ENCODE assay signal across 8 cellular contexts in the genomic region with DNA sequence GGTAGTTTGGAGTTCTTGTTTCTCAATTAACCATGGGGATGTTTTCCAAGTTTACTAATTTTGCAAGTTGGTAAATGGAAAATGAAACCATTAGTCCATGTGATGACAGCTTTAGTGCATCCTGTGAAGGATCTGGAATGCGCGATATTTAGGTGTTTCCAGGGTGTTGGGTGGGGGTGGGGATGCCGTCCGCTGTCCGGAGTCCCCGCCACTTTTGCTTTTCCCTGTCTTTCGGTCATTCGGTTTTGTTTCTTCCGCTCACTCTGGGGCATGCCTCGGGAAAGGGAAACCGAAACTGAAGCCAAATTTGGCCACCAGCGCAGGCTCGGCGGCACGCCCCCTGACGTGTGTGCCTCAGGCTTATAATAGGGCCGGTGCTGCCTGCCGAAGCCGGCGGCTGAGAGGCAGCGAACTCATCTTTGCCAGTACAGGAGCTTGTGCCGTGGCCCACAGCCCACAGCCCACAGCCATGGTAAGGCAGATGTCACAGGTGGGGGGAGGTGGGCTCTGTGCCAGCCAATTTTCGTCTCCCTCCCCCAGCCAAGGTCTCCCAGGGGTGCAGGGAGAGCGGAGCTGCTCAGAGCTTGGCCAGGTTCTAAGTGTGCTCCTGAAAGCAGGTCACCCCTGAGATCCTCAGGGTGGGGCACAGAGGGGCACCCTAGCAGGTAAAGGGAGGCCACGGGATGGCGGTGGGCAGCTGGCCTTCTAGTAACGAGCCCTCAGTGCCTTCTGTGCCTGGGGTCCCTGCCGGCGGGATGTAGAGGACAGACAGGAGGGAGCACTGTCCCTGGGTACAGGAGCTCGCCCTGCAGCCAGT. TPM values are rescaled to one million over a fixed set of nuclear protein-coding genes. Genes with fewer than 3 reads are reported as not detected.
DNase-seq lines count a peak whose midpoint lies in the region; ATAC-seq lines count a peak whose summit lies in the region.

TSS of gene ISG15 (plus strand) at position 393 of the 817 bp plus-strand sequence. CDS start at position 470, 77 bp downstream.

- ATAC-seq in HG03457 (IDR thresholded peaks at IDR 0.05; ENCODE audit: unreplicated experiment), result peak; percentile 57
- peak; percentile 83 for ATAC-seq in esophagus mucosa

- no peaks in the 10 kb centered on the region for H3K9me3 ChIP-seq in muscle layer of duodenum (ENCODE audit: control insufficient read depth in 1 of 2, low read length in 2 of 2)

- peaks cover under 1% of the 10 kb centered on the region for H3K27me3 Mint-ChIP-seq in activated T-cell treated with anti-CD3 and anti-CD28 coated beads, Interleukin-2, amount 50 U/mL, for 24 hours

- peak in 13 of 14 donors; percentile 8 to 84 (median 63) for DNase-seq in C1 segment of cervical spinal cord (lab: John Stamatoyannopoulos, UW)
- peak; percentile 83 for DNase-seq in GM19240 (ENCODE audit: insufficient read length, low spot score)
- DNase-seq in OCI-M2 (lab: John Stamatoyannopoulos, UW; ENCODE audit: unreplicated experiment), result peak; percentile 40
- peak; percentile 87 for DNase-seq in activated T-cell treated with anti-CD3 and anti-CD28 coated beads, Interleukin-2, amount 50 U/mL, for 24 hours
- peak; percentile 81 to 85 for DNase-seq in stimulated activated CD8-positive, alpha-beta memory T cell treated with anti-CD3 and anti-CD28 coated beads, Interleukin-7, amount 100 ng/mL, for 4 hours (ENCODE audit: low read depth in 2 of 2)

- no peaks in the 10 kb centered on the region for H3K36me3 ChIP-seq in muscle layer of duodenum (ENCODE audit: control insufficient read depth in 1 of 2, insufficient read depth in 2 of 2, low read length in 2 of 2)

- no peaks in the 10 kb centered on the region for H3K27me3 ChIP-seq in muscle layer of duodenum (ENCODE audit: low read depth, low read length)

- H3K4me3 ChIP-seq in muscle layer of duodenum (ENCODE audit: low read depth in 1 of 2, low read length in 2 of 2), result peak within 1 kb of the TSS; percentile 73 to 79

- peak within 1 kb of the TSS; percentile 67 for H3K27ac ChIP-seq in muscle layer of duodenum (ENCODE audit: low read length)

- peak within 1 kb of the TSS; percentile 89 for H3K4me3 Mint-ChIP-seq in activated T-cell treated with anti-CD3 and anti-CD28 coated beads, Interleukin-2, amount 50 U/mL, for 24 hours

- peaks cover 33% of the 10 kb centered on the region for H3K4me1 Mint-ChIP-seq in activated T-cell treated with anti-CD3 and anti-CD28 coated beads, Interleukin-2, amount 50 U/mL, for 24 hours (ENCODE audit: low read depth)

- H3K9me3 Mint-ChIP-seq in activated T-cell treated with anti-CD3 and anti-CD28 coated beads, Interleukin-2, amount 50 U/mL, for 24 hours, result no peaks in the 10 kb centered on the region

- peak within 1 kb of the TSS; percentile 95 for H3K27ac Mint-ChIP-seq in activated T-cell treated with anti-CD3 and anti-CD28 coated beads, Interleukin-2, amount 50 U/mL, for 24 hours

- peaks cover 0 to 15% of the 10 kb centered on the region in 2 donors for H3K4me1 ChIP-seq in muscle layer of duodenum (ENCODE audit: control insufficient read depth in 1 of 2, insufficient read depth in 2 of 2, low read length in 2 of 2)

- peaks cover 5% of the 10 kb centered on the region for H3K36me3 Mint-ChIP-seq in activated T-cell treated with anti-CD3 and anti-CD28 coated beads, Interleukin-2, amount 50 U/mL, for 24 hours (ENCODE audit: low read depth)

RNA-seq across cellular contexts. Expression of gene ISG15, which starts in this region (rescaled TPM):
- 12.1 TPM for total RNA-seq in esophagus mucosa

Comparison
In these comparisons a context has a peak if more than half of its experiments do, and no peak if none do; other contexts are left out.
1. Peak in every context shown above with its lines: DNase-seq, ATAC-seq, H3K4me3 ChIP-seq and H3K27ac ChIP-seq.